Comparison of ENCODE assay signal across 15 cellular contexts in genomic region chr19:4053423-4054324, GRCh38. TPM values are rescaled to one million over a fixed set of nuclear protein-coding genes. Genes with fewer than 3 reads are reported as not detected.
DNase-seq lines count a peak whose midpoint lies in the region; ATAC-seq, FAIRE-seq and TF ChIP-seq lines count a peak whose summit lies in the region.
"Had no signal": no experiment of that assay in that cellular context is flagged by ENCODE, and none has a peak within 500 bp of the region (broad histone marks: within the 10 kb centered on the region; RNA-seq: fewer than 3 reads in every experiment).

No MANE protein-coding gene starts in this region.

- no peaks in the 10 kb centered on the region for H3K27me3 Mint-ChIP-seq in central memory CD8-positive, alpha-beta T cell
- H3K27me3 Mint-ChIP-seq in naive thymus-derived CD4-positive, alpha-beta T cell: no peaks in the 10 kb centered on the region

- H3K4me2 ChIP-seq in A549: peak overlapping the region; percentile 97

- peak overlapping the region; percentile 91 for H3K27ac Mint-ChIP-seq in central memory CD8-positive, alpha-beta T cell (ENCODE audit: low read depth)
- peak overlapping the region in 7 of 9 donors; percentile 18 to 78 (median 58) for H3K27ac Mint-ChIP-seq in naive thymus-derived CD4-positive, alpha-beta T cell
- H3K27ac Mint-ChIP-seq: activated T-helper 1 cell treated with anti-CD3 and anti-CD28 coated beads, Interleukin-12 subunit alpha, Interleukin-12 subunit beta, Interleukin-2, Interleukin-4 antibody, amounts not matched to agents 30 ng/mL and 10 ng/mL and 1 ng/mL, durations not matched to agents 14 hours and 24 hours and 36 hours had no signal

- FAIRE-seq in A549 (lab: Jason Lieb, UNC): no peak
- FAIRE-seq: H54 had no signal

- no peaks in the 10 kb centered on the region for H3K27me3 ChIP-seq in naive thymus-derived CD4-positive, alpha-beta T cell (ENCODE audit: control insufficient read depth in 2 of 2, insufficient read depth in 2 of 2, low read length in 2 of 2)

- H3K36me3 ChIP-seq in HEK293 (ENCODE audit: control insufficient read depth in 2 of 2, insufficient read depth in 1 of 2, low read length in 2 of 2): peaks cover 18 to 60% of the 10 kb centered on the region in 2 experiments; a peak in 2 of 3 replicates
- peaks cover 5 to 59% (median 16%) of the 10 kb centered on the region in 3 experiments for H3K36me3 ChIP-seq in naive thymus-derived CD4-positive, alpha-beta T cell (ENCODE audit: control insufficient read depth in 2 of 3, insufficient read depth in 3 of 3, low read length in 3 of 3)

- DNase-seq in A549 (ENCODE audit: low read depth in 1 of 2, low spot score in 1 of 2) (no peak), middle frontal gyrus (ENCODE audit: extremely low spot score, low spot score) (no peak)
- DNase-seq in central memory CD8-positive, alpha-beta T cell (ENCODE audit: low spot score in 2 of 2): no peak
- no peak for DNase-seq in naive thymus-derived CD4-positive, alpha-beta T cell
- DNase-seq: left cardiac atrium; NCI-H226; SHP77 treated with DMSO at 0.1 percent for 48 hours; stimulated activated CD4-positive, alpha-beta T cell treated with anti-CD3 and anti-CD28 coated beads, Interleukin-4, amount 100 ng/mL, for 24 hours had no signal

- H3K4me1 Mint-ChIP-seq in central memory CD8-positive, alpha-beta T cell: peaks cover 64% of the 10 kb centered on the region
- peaks cover 30 to 51% (median 32%) of the 10 kb centered on the region in 7 donors for H3K4me1 Mint-ChIP-seq in naive thymus-derived CD4-positive, alpha-beta T cell

- TF ChIP-seq CTCF in A549 (IDR thresholded peaks at IDR 0.05) (no peak), HEK293 (tag by site-specific recombination; IDR thresholded peaks at IDR 0.05) (no peak)

- H3K4me3 ChIP-seq in A549 (no peak overlapping the region; the same call in 2 of the 3 replicates), HEK293 (ENCODE audit: low read depth, low read length) (no peak overlapping the region)
- no peak overlapping the region for H3K4me3 ChIP-seq in naive thymus-derived CD4-positive, alpha-beta T cell (ENCODE audit: low read length)

- TF ChIP-seq RAD21 in A549 (conservative IDR thresholded peaks at IDR 0.05 in 1 of 2, IDR thresholded peaks at IDR 0.05 in 1 of 2): no peak

- CTCF ChIA-PET in A549 (lab: Yijun Ruan, JAX) (interaction anchor here (1.4 kb wide), 1 partner anchor 87 kb away, joined by 3 read pairs; no protein-coding TSS in a partner anchor), HEK293 (lab: Yijun Ruan, JAX) (no interaction called here)
- CTCF ChIA-PET in naive thymus-derived CD4-positive, alpha-beta T cell (lab: Charles Lee): no interaction called here

- POLR2A ChIA-PET in A549 (lab: Yijun Ruan, JAX): no interaction called here
- POLR2A ChIA-PET in HEK293 (lab: Yijun Ruan, JAX): no interaction called here
- POLR2A ChIA-PET in naive thymus-derived CD4-positive, alpha-beta T cell (lab: Charles Lee): interaction anchor here (0.6 kb wide), 1 partner anchor 212 kb away, joined by 4 read pairs; no protein-coding TSS in a partner anchor

- 93% methylated on average over 59 of the region's 82 CpGs for WGBS in A549 (ENCODE audit: missing lambda C conversion rate)

- TF ChIP-seq EP300 in A549 (IDR thresholded peaks at IDR 0.05): no peak

- ATAC-seq in A549 (no peak), GM19351 (IDR thresholded peaks at IDR 0.05; ENCODE audit: unreplicated experiment) (no peak), GM19324 (IDR thresholded peaks at IDR 0.05; ENCODE audit: low FRiP score, unreplicated experiment) (no peak), GM19452 (IDR thresholded peaks at IDR 0.05; ENCODE audit: unreplicated experiment) (no peak)
- ATAC-seq in central memory CD8-positive, alpha-beta T cell (replicated peaks; ENCODE audit: extremely low read depth, poor library complexity, severe bottlenecking): no peak
- ATAC-seq in naive thymus-derived CD4-positive, alpha-beta T cell: no peak

- no peaks in the 10 kb centered on the region for H3K9me3 ChIP-seq in A549
- no peaks in the 10 kb centered on the region for H3K9me3 ChIP-seq in HEK293 (ENCODE audit: control insufficient read depth, insufficient read depth, low read depth, low read length)
- H3K9me3 ChIP-seq in naive thymus-derived CD4-positive, alpha-beta T cell (ENCODE audit: control insufficient read depth in 2 of 3, low read length in 3 of 3): no peaks in the 10 kb centered on the region

- peak overlapping the region; percentile 56 for H3K4me3 Mint-ChIP-seq in central memory CD8-positive, alpha-beta T cell
- peak overlapping the region in 6 of 10 donors; percentile 10 to 49 (median 33) for H3K4me3 Mint-ChIP-seq in naive thymus-derived CD4-positive, alpha-beta T cell
- H3K4me3 Mint-ChIP-seq: activated T-helper 1 cell treated with anti-CD3 and anti-CD28 coated beads, Interleukin-12 subunit alpha, Interleukin-12 subunit beta, Interleukin-2, Interleukin-4 antibody, amounts not matched to agents 30 ng/mL and 10 ng/mL and 1 ng/mL, durations not matched to agents 14 hours and 24 hours and 36 hours had no signal

- H3K9me3 Mint-ChIP-seq in central memory CD8-positive, alpha-beta T cell: no peaks in the 10 kb centered on the region
- H3K9me3 Mint-ChIP-seq in naive thymus-derived CD4-positive, alpha-beta T cell: peaks cover 0 to 4% (median 0%) of the 10 kb centered on the region in 11 donors
- H3K9me3 Mint-ChIP-seq: activated T-helper 1 cell treated with anti-CD3 and anti-CD28 coated beads, Interleukin-12 subunit alpha, Interleukin-12 subunit beta, Interleukin-2, Interleukin-4 antibody, amounts not matched to agents 30 ng/mL and 10 ng/mL and 1 ng/mL, durations not matched to agents 14 hours and 24 hours and 36 hours had no signal

- peaks cover 71% of the 10 kb centered on the region for H3K36me3 Mint-ChIP-seq in central memory CD8-positive, alpha-beta T cell (ENCODE audit: insufficient read depth)
- peaks cover 11 to 35% (median 21%) of the 10 kb centered on the region in 5 donors for H3K36me3 Mint-ChIP-seq in naive thymus-derived CD4-positive, alpha-beta T cell

- peak overlapping the region; percentile 92 to 94; a peak in 4 of 6 replicates for H3K27ac ChIP-seq in A549
- H3K27ac ChIP-seq in HEK293 (ENCODE audit: extremely low read depth, low read depth, low read length): no peak overlapping the region
- no peak overlapping the region for H3K27ac ChIP-seq in naive thymus-derived CD4-positive, alpha-beta T cell (ENCODE audit: low read depth, low read length)
- H3K27ac ChIP-seq: parathyroid adenoma had no signal

- intact Hi-C loops in naive thymus-derived CD4-positive, alpha-beta T cell (cut with micrococcal nuclease): no loop called here

- TF ChIP-seq POLR2A in A549 (IDR thresholded peaks at IDR 0.05; ENCODE audit: low read length): no peak

- H3K4me1 ChIP-seq in A549: peaks cover 39% of the 10 kb centered on the region
- no peaks in the 10 kb centered on the region for H3K4me1 ChIP-seq in HEK293 (ENCODE audit: control insufficient read depth, insufficient read depth, low read length)
- peaks cover 0 to 14% of the 10 kb centered on the region in 2 donors for H3K4me1 ChIP-seq in naive thymus-derived CD4-positive, alpha-beta T cell (ENCODE audit: control insufficient read depth in 2 of 2, insufficient read depth in 2 of 2, low read length in 2 of 2)
- H3K4me1 ChIP-seq: parathyroid adenoma had no signal

TF ChIP-seq in A549, 52 proteins besides CTCF, POLR2A, EP300 and RAD21 (continues in another document):
- TF ChIP-seq E2F6 (IDR thresholded peaks at IDR 0.05; ENCODE audit: borderline replicate concordance, low read depth): no peak
- TF ChIP-seq EHMT2 (IDR thresholded peaks at IDR 0.05; ENCODE audit: low read depth): no peak
- TF ChIP-seq HOXB5 (CRISPR knock-in tag; IDR thresholded peaks at IDR 0.05): no peak
- TF ChIP-seq GATA3 (IDR thresholded peaks at IDR 0.05; ENCODE audit: borderline replicate concordance): no peak
- TF ChIP-seq HEYL (CRISPR knock-in tag; IDR thresholded peaks at IDR 0.05): no peak
- no peak for TF ChIP-seq POLR2AphosphoS2 (conservative IDR thresholded peaks at IDR 0.05; ENCODE audit: low read length)

TF ChIP-seq in HEK293, 187 proteins besides CTCF, POLR2A, EP300 and RAD21 (continues in another document):
- no peak for TF ChIP-seq ZNF362 (tag by site-specific recombination; IDR thresholded peaks at IDR 0.05)
- 0 out of 2 replicates have a peak, but pooled peaks have one; percentile 7 for TF ChIP-seq BCL6B (tag by site-specific recombination; IDR thresholded peaks at IDR 0.05)

RNA-seq across cellular contexts. Expression of gene ZBTB7A, which starts 13.0 kb away (rescaled TPM):
- polyA plus RNA-seq in A549 (2011; rRNA removed) (2.2 and 2.3 TPM in 2 replicates), A549 (2017; fragmentation: RNase III; extraction: RNeasy Plus Mini Kit Qiagen cat#74134 plus additional on column Dnase treatment) (10.2 to 11.6 TPM (median 11.4 TPM) in 3 replicates)
- polyA plus RNA-seq in A549 (2012; cell fraction: cytosol; rRNA removed): 7.0 and 12.5 TPM in 2 replicates
- 15.8 and 26.9 TPM in 2 replicates for polyA plus RNA-seq in A549 (2012; cell fraction: nucleus; rRNA removed)
- polyA minus RNA-seq in A549 (2011; rRNA and poly(A)+ RNA removed): 2.6 and 3.7 TPM in 2 replicates
- 10 to 100 TPM; 47.4 to 76.0 (median 52.0) TPM for total RNA-seq in naive thymus-derived CD4-positive, alpha-beta T cell
- 10 to 100 TPM; 15.3 to 45.0 TPM for polyA plus RNA-seq in naive thymus-derived CD4-positive, alpha-beta T cell

RNA-seq across cellular contexts. Expression of gene PIAS4, which starts 46.1 kb away (rescaled TPM):
- 4.5 and 5.2 TPM in 2 replicates for polyA plus RNA-seq in A549 (2011; rRNA removed)
- polyA plus RNA-seq in A549 (2012; cell fraction: cytosol; rRNA removed): 8.6 and 11.9 TPM in 2 replicates
- polyA plus RNA-seq in A549 (2012; cell fraction: nucleus; rRNA removed): 17.1 and 17.4 TPM in 2 replicates
- polyA plus RNA-seq in A549 (2017; fragmentation: RNase III; extraction: RNeasy Plus Mini Kit Qiagen cat#74134 plus additional on column Dnase treatment): 10.6 to 12.8 TPM (median 11.3 TPM) in 3 replicates
- polyA minus RNA-seq in A549 (2011; rRNA and poly(A)+ RNA removed): 8.8 and 10.8 TPM in 2 replicates
- 10 to 100 TPM; 23.9 to 40.6 (median 28.8) TPM for total RNA-seq in naive thymus-derived CD4-positive, alpha-beta T cell
- 1 to 10 TPM; 3.9 to 6.8 TPM for polyA plus RNA-seq in naive thymus-derived CD4-positive, alpha-beta T cell

Comparison
In these comparisons a context has a peak if more than half of its experiments do, and no peak if none do; other contexts are left out.
1. H3K27ac ChIP-seq: peak in A549 (2 of 2); none in HEK293 (single experiment) and naive thymus-derived CD4-positive, alpha-beta T cell (single experiment).